24 cellular contexts compared by ENCODE assay signal in genomic region chr7:2048531-2048930, GRCh38.
DNase-seq lines count a peak whose midpoint lies in the region; ATAC-seq and TF ChIP-seq lines count a peak whose summit lies in the region.
"Had no signal": no experiment of that assay in that cellular context is flagged by ENCODE, and none has a peak within 500 bp of the region (broad histone marks: within the 10 kb centered on the region; RNA-seq: fewer than 3 reads in every experiment).

No MANE protein-coding gene starts in this region.

- H3K4me1 Mint-ChIP-seq in WTC11, result peaks cover 5% of the 10 kb centered on the region

- no peaks in the 10 kb centered on the region for H3K9me3 ChIP-seq in heart right ventricle
- H3K9me3 ChIP-seq in lower lobe of right lung, result no peaks in the 10 kb centered on the region
- no peaks in the 10 kb centered on the region for H3K9me3 ChIP-seq in spleen
- H3K9me3 ChIP-seq: esophagus muscularis mucosa, neutrophil, testis, vagina had no signal

- CTCF ChIA-PET in WTC11 (lab: Charles Lee), result no interaction called here

- H3K9me3 Mint-ChIP-seq in WTC11, result no peaks in the 10 kb centered on the region
- H3K9me3 Mint-ChIP-seq: brain had no signal

- H3K27ac Mint-ChIP-seq in WTC11, result peak overlapping the region; percentile 63
- H3K27ac Mint-ChIP-seq: T-helper 17 cell had no signal

- H3K36me3 ChIP-seq in heart right ventricle (peaks cover 0 to 1% (median 0%) of the 10 kb centered on the region in 9 donors), lower lobe of right lung (no peaks in the 10 kb centered on the region), spleen (peaks cover 0 to 23% (median 0%) of the 10 kb centered on the region in 6 donors)
- H3K36me3 ChIP-seq: neutrophil, vagina had no signal

- intact Hi-C loops in Right ventricle myocardium superior (cut with DNase I), result no loop called here
- intact Hi-C loops in heart right ventricle (cut with DNase I), result no loop called here
- intact Hi-C loops in lower lobe of right lung (cut with DNase I), result no loop called here
- intact Hi-C loops in spleen (cut with DNase I; ENCODE audit: low total_unique reads), result no loop called here

- H3K27ac ChIP-seq in heart right ventricle (no peak overlapping the region), lower lobe of right lung (no peak overlapping the region), spleen (no peak overlapping the region)
- H3K27ac ChIP-seq: esophagus muscularis mucosa, neutrophil, testis, vagina had no signal

- H3K27me3 Mint-ChIP-seq in WTC11 (ENCODE audit: low read depth), result no peaks in the 10 kb centered on the region
- H3K27me3 Mint-ChIP-seq: brain, T-helper 17 cell had no signal

- no peak for TF ChIP-seq CTCF in heart right ventricle (IDR thresholded peaks at IDR 0.05)
- TF ChIP-seq CTCF in WTC11 (IDR thresholded peaks at IDR 0.05), result no peak
- no peak for TF ChIP-seq CTCF in lower lobe of right lung (IDR thresholded peaks at IDR 0.05)
- TF ChIP-seq CTCF in spleen (IDR thresholded peaks at IDR 0.05 in 8 of 11, conservative IDR thresholded peaks at IDR 0.05 in 3 of 11), result no peak

- H3K27me3 ChIP-seq in heart right ventricle (no peaks in the 10 kb centered on the region), lower lobe of right lung (ENCODE audit: low read depth) (no peaks in the 10 kb centered on the region), spleen (replicated peaks in 1 of 7) (no peaks in the 10 kb centered on the region)
- H3K27me3 ChIP-seq: esophagus muscularis mucosa, neutrophil, testis, vagina had no signal

- no peak overlapping the region for H3K4me3 Mint-ChIP-seq in WTC11
- H3K4me3 Mint-ChIP-seq: brain, T-helper 17 cell had no signal

- peak; percentile 24 for DNase-seq in Right ventricle myocardium superior
- no peak for DNase-seq in heart right ventricle
- no peak for DNase-seq in WTC11 (ENCODE audit: low spot score)
- DNase-seq in lower lobe of right lung, result peak; percentile 35
- DNase-seq in spleen, result peak; percentile 56
- DNase-seq in effector CD8-positive, alpha-beta T cell (lab: John Stamatoyannopoulos, UW), result no peak
- DNase-seq in occipital lobe (lab: John Stamatoyannopoulos, UW), result no peak
- DNase-seq: activated CD4-positive, alpha-beta T cell treated with anti-CD3 and anti-CD28 coated beads, Interleukin-2, amount 50 U/mL, for 1 hour; effector memory CD4-positive, alpha-beta T cell; EL; NCI-H1105; NCI-H1930; NCI-H2227 treated with DMSO at 0.1 percent for 48 hours; stimulated activated CD4-positive, alpha-beta T cell treated with anti-CD3 and anti-CD28 coated beads, Interleukin-12 subunit alpha, Interleukin-12 subunit beta, amount 100 ng/mL, for 4 hours; stimulated activated CD4-positive, alpha-beta T cell treated with anti-CD3 and anti-CD28 coated beads, Interleukin-4, amount 100 ng/mL, for 24 hours; stimulated activated naive CD4-positive, alpha-beta T cell treated with Interleukin-2 at 50 U/mL for 16 hours; T-helper 17 cell; testis had no signal

- no peaks in the 10 kb centered on the region; the same call in 1 of the 2 replicates for H3K36me3 Mint-ChIP-seq in WTC11

- no peak overlapping the region for H3K4me3 ChIP-seq in heart right ventricle
- no peak overlapping the region for H3K4me3 ChIP-seq in lower lobe of right lung
- no peak overlapping the region for H3K4me3 ChIP-seq in spleen
- H3K4me3 ChIP-seq: esophagus muscularis mucosa, lung, testis, vagina had no signal

- TF ChIP-seq POLR2A in spleen (IDR thresholded peaks at IDR 0.05), result no peak

- POLR2A ChIA-PET in WTC11 (lab: Charles Lee), result no interaction called here

- WGBS in heart right ventricle, 2 donors, result 93% methylated on average over 11 of the region's 11 CpGs
- WGBS in spleen, 5 donors, result 84 to 91% (median 87%) methylated on average over 11 of the region's 11 CpGs

- H3K4me1 ChIP-seq in heart right ventricle (peaks cover 0 to 29% (median 14%) of the 10 kb centered on the region in 9 donors), lower lobe of right lung (no peaks in the 10 kb centered on the region), spleen (peaks cover 0 to 41% (median 14%) of the 10 kb centered on the region in 6 donors)
- H3K4me1 ChIP-seq: testis had no signal

- no peak for ATAC-seq in Right ventricle myocardium superior (ENCODE audit: poor library complexity)
- no peak for ATAC-seq in heart right ventricle
- no peak for ATAC-seq in WTC11
- no peak for ATAC-seq in lower lobe of right lung
- ATAC-seq in HG02884 (IDR thresholded peaks at IDR 0.05; ENCODE audit: unreplicated experiment), result no peak
- ATAC-seq: T-helper 17 cell had no signal

TF ChIP-seq in WTC11, 78 proteins besides CTCF, POLR2A, EP300 and RAD21:
- no peak for TF ChIP-seq OVOL2 (CRISPR knock-in tag; IDR thresholded peaks at IDR 0.05; ENCODE audit: borderline replicate concordance)
- no peak for TF ChIP-seq ZNF219 (CRISPR knock-in tag; IDR thresholded peaks at IDR 0.05; ENCODE audit: borderline replicate concordance)
- no peak for TF ChIP-seq RELA (CRISPR knock-in tag; IDR thresholded peaks at IDR 0.05; ENCODE audit: borderline replicate concordance)
- TF ChIP-seq ZNF121 (CRISPR knock-in tag; IDR thresholded peaks at IDR 0.05), result no peak
- no peak for TF ChIP-seq ZNF317 (CRISPR knock-in tag; IDR thresholded peaks at IDR 0.05; ENCODE audit: borderline replicate concordance, low read depth)
- no peak for TF ChIP-seq JAZF1 (CRISPR knock-in tag; IDR thresholded peaks at IDR 0.05)
- TF ChIP-seq MYBL2 (CRISPR knock-in tag; IDR thresholded peaks at IDR 0.05), result no peak
- TF ChIP-seq ZBTB21 (CRISPR knock-in tag; IDR thresholded peaks at IDR 0.05; ENCODE audit: borderline replicate concordance), result no peak
TF ChIP-seq in WTC11: peak in this region for 0.

Comparison
In these comparisons a context has a peak if more than half of its experiments do, and no peak if none do; other contexts are left out.
1. DNase-seq: peak in Right ventricle myocardium superior (single experiment), lower lobe of right lung (single experiment) and spleen (single experiment); none in heart right ventricle (0 of 2), WTC11 (single experiment), effector CD8-positive, alpha-beta T cell (single experiment) and occipital lobe (single experiment).